29 cellular contexts compared by ENCODE assay signal in the genomic region with DNA sequence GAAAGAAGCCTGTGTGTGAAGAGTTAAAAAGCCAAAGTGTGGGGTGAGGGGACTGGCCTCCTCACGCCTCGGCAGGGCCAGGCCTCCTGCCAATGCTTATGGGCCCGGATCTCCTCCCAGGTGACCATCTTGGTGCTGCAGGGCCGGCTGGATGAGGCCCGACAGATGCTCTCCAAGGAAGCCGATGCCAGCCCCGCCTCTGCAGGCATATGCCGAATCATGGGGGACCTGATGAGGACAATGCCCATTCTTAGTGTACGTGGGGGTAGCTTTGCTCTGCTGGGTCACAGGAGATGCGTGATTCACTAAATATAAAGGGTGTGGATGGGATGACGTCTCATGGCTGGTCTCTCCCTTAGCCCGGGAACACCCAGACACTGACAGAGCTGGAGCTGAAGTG.
"Had no signal": no experiment of that assay in that cellular context is flagged by ENCODE, and none has a peak within 500 bp of the region (broad histone marks: within the 10 kb centered on the region; RNA-seq: fewer than 3 reads in every experiment).

No MANE protein-coding gene starts in this region.

- H3K9me3 Mint-ChIP-seq: activated naive CD8-positive, alpha-beta T cell treated with anti-CD3 and anti-CD28 coated beads, Interleukin-2, amount 10 ng/mL, durations not matched to agents 7 days and 5 days; mesothelial cell of epicardium; naive thymus-derived CD4-positive, alpha-beta T cell; stimulated activated naive B cell treated with anti-CD40 and anti-IgM and Interleukin-4, amounts not matched to agents 10 μg/mL and 1 μg/mL and 100 μg/mL, for 72 hours; T-helper 1 cell treated with Interleukin-12 subunit alpha and Interleukin-12 subunit beta and Interleukin-4 antibody, amounts not matched to agents 30 μg/mL and 1 μg/mL, for 36 hours had no signal

- H3K27ac Mint-ChIP-seq: activated naive CD8-positive, alpha-beta T cell treated with anti-CD3 and anti-CD28 coated beads, Interleukin-2, amount 10 ng/mL, durations not matched to agents 7 days and 5 days; mesothelial cell of epicardium; T-helper 1 cell treated with Interleukin-12 subunit alpha and Interleukin-12 subunit beta and Interleukin-4 antibody, amounts not matched to agents 30 μg/mL and 1 μg/mL, for 36 hours had no signal

- H3K4me3 Mint-ChIP-seq: activated naive CD8-positive, alpha-beta T cell treated with anti-CD3 and anti-CD28 coated beads, Interleukin-2, amount 10 ng/mL, durations not matched to agents 7 days and 5 days; mesothelial cell of epicardium; naive thymus-derived CD4-positive, alpha-beta T cell; stimulated activated naive B cell treated with anti-CD40 and anti-IgM and Interleukin-4, amounts not matched to agents 10 μg/mL and 1 μg/mL and 100 μg/mL, for 72 hours; T-helper 1 cell treated with Interleukin-12 subunit alpha and Interleukin-12 subunit beta and Interleukin-4 antibody, amounts not matched to agents 30 μg/mL and 1 μg/mL, for 36 hours had no signal

- H3K27ac ChIP-seq: ovary, prostate gland, sigmoid colon, tibial nerve, VCaP had no signal

- H3K27me3 ChIP-seq: ovary, sigmoid colon, tibial nerve had no signal

- H3K27me3 Mint-ChIP-seq: activated naive CD8-positive, alpha-beta T cell treated with anti-CD3 and anti-CD28 coated beads, Interleukin-2, amount 10 ng/mL, durations not matched to agents 7 days and 5 days; naive thymus-derived CD4-positive, alpha-beta T cell; stimulated activated naive B cell treated with anti-CD40 and anti-IgM and Interleukin-4, amounts not matched to agents 10 μg/mL and 1 μg/mL and 100 μg/mL, for 72 hours had no signal

- H3K4me3 ChIP-seq: ovary, prostate gland, sigmoid colon, tibial nerve had no signal

- H3K4me1 Mint-ChIP-seq: mesothelial cell of epicardium had no signal

- H3K36me3 ChIP-seq: ovary had no signal

- H3K9me3 ChIP-seq: ovary, prostate gland, sigmoid colon, tibial nerve had no signal

- ATAC-seq: left cardiac atrium; left ventricle myocardium superior; naive thymus-derived CD4-positive, alpha-beta T cell; stimulated activated naive B cell treated with anti-CD40 and anti-IgM and Interleukin-4, amounts not matched to agents 10 μg/mL and 1 μg/mL and 100 μg/mL, for 72 hours had no signal

- H3K4me1 ChIP-seq: prostate gland, sigmoid colon, tibial nerve had no signal

- DNase-seq: activated CD4-positive, alpha-beta T cell treated with anti-CD3 and anti-CD28 coated beads for 4 hours; activated CD4-positive, alpha-beta T cell treated with anti-CD3 and anti-CD28 coated beads, Interleukin-2, amount 50 U/mL, for 4 hours; activated gamma-delta T cell treated with Interleukin-2 at 50 U/mL for 16 hours; activated naive CD8-positive, alpha-beta T cell treated with anti-CD3 and anti-CD28 coated beads, Interleukin-2, amount 10 ng/mL, durations not matched to agents 7 days and 5 days; amniotic stem cell; caudate nucleus; dermis blood vessel endothelial cell; effector CD8-positive, alpha-beta T cell; erythroblast; head of caudate nucleus; hippocampal formation; left cardiac atrium; left ventricle myocardium superior; mammary epithelial cell; naive thymus-derived CD4-positive, alpha-beta T cell; ovary; retina; sigmoid colon; small intestine; stimulated activated CD4-positive, alpha-beta T cell treated with anti-CD3 and anti-CD28 coated beads, Interleukin-4, amount 100 ng/mL, for 4 hours; stimulated activated CD8-positive, alpha-beta memory T cell treated with anti-CD3 and anti-CD28 coated beads, Interleukin-4, amount 100 ng/mL, for 48 hours; stimulated activated naive B cell treated with anti-CD40 and anti-IgM and Interleukin-4, amounts not matched to agents 10 μg/mL and 1 μg/mL and 100 μg/mL, for 72 hours; SW 1271; T-helper 9 cell had no signal
